In genomic region chr10:6271663-6272062, GRCh38 we compare ENCODE assay signal across 14 cellular contexts.
DNase-seq lines count a peak whose midpoint lies in the region; ATAC-seq and TF ChIP-seq lines count a peak whose summit lies in the region.
"Had no signal": no experiment of that assay in that cellular context is flagged by ENCODE, and none has a peak within 500 bp of the region (broad histone marks: within the 10 kb centered on the region; RNA-seq: fewer than 3 reads in every experiment).

No MANE protein-coding gene starts in this region.

- H3K4me3 Mint-ChIP-seq in activated CD4-positive, alpha-beta T cell treated with anti-CD3 and anti-CD28 coated beads for 36 hours, result peak overlapping the region; percentile 25
- H3K4me3 Mint-ChIP-seq in activated CD8-positive, alpha-beta T cell treated with anti-CD3 and anti-CD28 coated beads for 36 hours, result no peak overlapping the region
- peak overlapping the region; percentile 55 for H3K4me3 Mint-ChIP-seq in stimulated activated effector memory CD8-positive, alpha-beta T cell treated with anti-CD3 and anti-CD28 coated beads, Interleukin-12 subunit alpha, Interleukin-12 subunit beta, amount 100 ng/mL, for 72 hours
- no peak overlapping the region for H3K4me3 Mint-ChIP-seq in Calu3 (ENCODE audit: low read depth, unreplicated experiment)

- no peak for ATAC-seq in activated CD4-positive, alpha-beta T cell treated with anti-CD3 and anti-CD28 coated beads for 36 hours
- ATAC-seq in activated CD8-positive, alpha-beta T cell treated with anti-CD3 and anti-CD28 coated beads for 36 hours, result no peak
- peak; percentile 75 for ATAC-seq in left colon
- ATAC-seq in stimulated activated effector memory CD8-positive, alpha-beta T cell treated with anti-CD3 and anti-CD28 coated beads, Interleukin-12 subunit alpha, Interleukin-12 subunit beta, amount 100 ng/mL, for 72 hours, result no peak
- ATAC-seq: Right ventricle myocardium inferior had no signal

- no peaks in the 10 kb centered on the region for H3K27me3 Mint-ChIP-seq in activated CD4-positive, alpha-beta T cell treated with anti-CD3 and anti-CD28 coated beads for 36 hours
- no peaks in the 10 kb centered on the region for H3K27me3 Mint-ChIP-seq in activated CD8-positive, alpha-beta T cell treated with anti-CD3 and anti-CD28 coated beads for 36 hours
- H3K27me3 Mint-ChIP-seq in Calu3 (ENCODE audit: unreplicated experiment), result no peaks in the 10 kb centered on the region

- intact Hi-C loops in activated CD4-positive, alpha-beta T cell treated with anti-CD3 and anti-CD28 coated beads for 36 hours (cut with DNase I, micrococcal nuclease), result loop anchor here (2.0 to 10.0 kb wide), 7 partner anchors 69 to 343 kb away; partner anchors contain the start of genes PRKCQ (in 2 of the 2) and PFKFB3 (in 1 of the 2)
- intact Hi-C loops in activated CD8-positive, alpha-beta T cell treated with anti-CD3 and anti-CD28 coated beads for 36 hours (cut with micrococcal nuclease), result loop anchor here (10.0 kb wide), 2 partner anchors 67 to 113 kb away; partner anchors contain the start of gene PFKFB3
- intact Hi-C loops in left colon (cut with DNase I, micrococcal nuclease) (no loop called here), Calu3 (cut with micrococcal nuclease; ENCODE audit: unreplicated experiment) (no loop called here)

- H3K36me3 Mint-ChIP-seq in activated CD4-positive, alpha-beta T cell treated with anti-CD3 and anti-CD28 coated beads for 36 hours (ENCODE audit: low read depth), result peaks cover 15% of the 10 kb centered on the region
- peaks cover 18% of the 10 kb centered on the region for H3K36me3 Mint-ChIP-seq in activated CD8-positive, alpha-beta T cell treated with anti-CD3 and anti-CD28 coated beads for 36 hours (ENCODE audit: low read depth)
- H3K36me3 Mint-ChIP-seq in stimulated activated effector memory CD8-positive, alpha-beta T cell treated with anti-CD3 and anti-CD28 coated beads, Interleukin-12 subunit alpha, Interleukin-12 subunit beta, amount 100 ng/mL, for 72 hours, result peaks cover 19% of the 10 kb centered on the region
- peaks cover 14% of the 10 kb centered on the region for H3K36me3 Mint-ChIP-seq in Calu3 (ENCODE audit: insufficient read depth, unreplicated experiment)

- no TSS peak for BruUV-seq in Calu3 (replicated peaks; lab: Mats Ljungman, UMichigan)

- DNase-seq in activated CD4-positive, alpha-beta T cell treated with anti-CD3 and anti-CD28 coated beads for 36 hours, result peak; percentile 39
- no peak for DNase-seq in activated CD4-positive, alpha-beta T cell treated with anti-CD3 and anti-CD28 coated beads, Interleukin-2, amount 50 U/mL, for 1 hour
- DNase-seq in activated CD8-positive, alpha-beta T cell treated with anti-CD3 and anti-CD28 coated beads for 36 hours, result peak; percentile 72
- DNase-seq in left colon (no peak), Ammon's horn (ENCODE audit: low spot score) (no peak), Calu3 (no peak), NCI-H1417 (lab: John Stamatoyannopoulos, UW) (no peak)
- no peak for DNase-seq in stimulated activated effector memory CD8-positive, alpha-beta T cell treated with anti-CD3 and anti-CD28 coated beads, Interleukin-12 subunit alpha, Interleukin-12 subunit beta, amount 100 ng/mL, for 72 hours (ENCODE audit: low spot score in 2 of 2)
- DNase-seq: Caco-2, GF-D8, KG1, NCI-H1105 treated with DMSO at 0.1 percent for 48 hours, T-helper 9 cell had no signal

- peak overlapping the region; percentile 92 for H3K27ac Mint-ChIP-seq in activated CD4-positive, alpha-beta T cell treated with anti-CD3 and anti-CD28 coated beads for 36 hours
- peak overlapping the region; percentile 97 for H3K27ac Mint-ChIP-seq in activated CD8-positive, alpha-beta T cell treated with anti-CD3 and anti-CD28 coated beads for 36 hours
- peak overlapping the region; percentile 89 for H3K27ac Mint-ChIP-seq in stimulated activated effector memory CD8-positive, alpha-beta T cell treated with anti-CD3 and anti-CD28 coated beads, Interleukin-12 subunit alpha, Interleukin-12 subunit beta, amount 100 ng/mL, for 72 hours
- no peak overlapping the region for H3K27ac Mint-ChIP-seq in Calu3 (ENCODE audit: unreplicated experiment)

- CTCF ChIA-PET in activated CD4-positive, alpha-beta T cell treated with anti-CD3 and anti-CD28 coated beads for 36 hours (lab: Charles Lee), result no interaction called here
- CTCF ChIA-PET in activated CD8-positive, alpha-beta T cell treated with anti-CD3 and anti-CD28 coated beads for 36 hours (lab: Charles Lee), result interaction anchor here (0.8 to 3.2 kb wide), 3 partner anchors 69 to 113 kb away, joined by 3 to 12 read pairs (median 3); partner anchors contain the start of gene PFKFB3
- CTCF ChIA-PET in Calu3 (lab: Charles Lee), result no interaction called here

- H3K4me1 Mint-ChIP-seq in activated CD4-positive, alpha-beta T cell treated with anti-CD3 and anti-CD28 coated beads for 36 hours, result peaks cover 81% of the 10 kb centered on the region
- H3K4me1 Mint-ChIP-seq in activated CD8-positive, alpha-beta T cell treated with anti-CD3 and anti-CD28 coated beads for 36 hours (ENCODE audit: low read depth), result peaks cover 65% of the 10 kb centered on the region
- peaks cover 68% of the 10 kb centered on the region for H3K4me1 Mint-ChIP-seq in stimulated activated effector memory CD8-positive, alpha-beta T cell treated with anti-CD3 and anti-CD28 coated beads, Interleukin-12 subunit alpha, Interleukin-12 subunit beta, amount 100 ng/mL, for 72 hours
- peaks cover 32% of the 10 kb centered on the region for H3K4me1 Mint-ChIP-seq in Calu3 (ENCODE audit: low read depth, unreplicated experiment)

- no peak for TF ChIP-seq CTCF in activated CD8-positive, alpha-beta T cell treated with anti-CD3 and anti-CD28 coated beads for 36 hours (IDR thresholded peaks at IDR 0.05)
- TF ChIP-seq CTCF in Calu3 (IDR thresholded peaks at IDR 0.05; ENCODE audit: unreplicated experiment), result no peak

- POLR2A ChIA-PET in activated CD4-positive, alpha-beta T cell treated with anti-CD3 and anti-CD28 coated beads for 36 hours (lab: Charles Lee), result interaction anchor here (2.3 kb wide), 1 partner anchor 77 kb away, joined by 19 read pairs; no protein-coding TSS in a partner anchor
- POLR2A ChIA-PET in activated CD8-positive, alpha-beta T cell treated with anti-CD3 and anti-CD28 coated beads for 36 hours (lab: Charles Lee), result interaction anchor here (0.6 to 3.3 kb wide), 2 partner anchors 77 to 114 kb away, joined by 3 to 22 read pairs; no protein-coding TSS in a partner anchor

- H3K9me3 Mint-ChIP-seq in activated CD4-positive, alpha-beta T cell treated with anti-CD3 and anti-CD28 coated beads for 36 hours (ENCODE audit: low read depth), result peaks cover under 1% of the 10 kb centered on the region
- H3K9me3 Mint-ChIP-seq in activated CD8-positive, alpha-beta T cell treated with anti-CD3 and anti-CD28 coated beads for 36 hours, result peaks cover 6% of the 10 kb centered on the region
- H3K9me3 Mint-ChIP-seq in stimulated activated effector memory CD8-positive, alpha-beta T cell treated with anti-CD3 and anti-CD28 coated beads, Interleukin-12 subunit alpha, Interleukin-12 subunit beta, amount 100 ng/mL, for 72 hours, result no peaks in the 10 kb centered on the region
- H3K9me3 Mint-ChIP-seq in Calu3 (ENCODE audit: low read depth, unreplicated experiment), result no peaks in the 10 kb centered on the region

Comparison
In these comparisons a context has a peak if more than half of its experiments do, and no peak if none do; other contexts are left out.
1. DNase-seq: peak in activated CD4-positive, alpha-beta T cell treated with anti-CD3 and anti-CD28 coated beads for 36 hours (single experiment) and activated CD8-positive, alpha-beta T cell treated with anti-CD3 and anti-CD28 coated beads for 36 hours (single experiment); none in activated CD4-positive, alpha-beta T cell treated with anti-CD3 and anti-CD28 coated beads, Interleukin-2, amount 50 U/mL, for 1 hour (single experiment), left colon (0 of 2), stimulated activated effector memory CD8-positive, alpha-beta T cell treated with anti-CD3 and anti-CD28 coated beads, Interleukin-12 subunit alpha, Interleukin-12 subunit beta, amount 100 ng/mL, for 72 hours (0 of 2), Ammon's horn (single experiment), Calu3 (single experiment) and NCI-H1417 (0 of 3).
2. H3K4me3 Mint-ChIP-seq: peak in activated CD4-positive, alpha-beta T cell treated with anti-CD3 and anti-CD28 coated beads for 36 hours (single experiment) and stimulated activated effector memory CD8-positive, alpha-beta T cell treated with anti-CD3 and anti-CD28 coated beads, Interleukin-12 subunit alpha, Interleukin-12 subunit beta, amount 100 ng/mL, for 72 hours (single experiment); none in activated CD8-positive, alpha-beta T cell treated with anti-CD3 and anti-CD28 coated beads for 36 hours (single experiment) and Calu3 (single experiment).
3. intact Hi-C loops: an anchor here in activated CD4-positive, alpha-beta T cell treated with anti-CD3 and anti-CD28 coated beads for 36 hours (2.0 to 10.0 kb wide) and activated CD8-positive, alpha-beta T cell treated with anti-CD3 and anti-CD28 coated beads for 36 hours (10.0 kb wide); none called in left colon and Calu3.